In genomic region chr2:96527990-96528679, GRCh38 we compare ENCODE assay signal across 1 cellular context.
TF ChIP-seq lines count a peak whose summit lies in the region.

No MANE protein-coding gene starts in this region.

TF ChIP-seq in GM12878, 131 proteins besides CTCF, POLR2A, EP300 and RAD21 (continued from another document and continues in another):
- TF ChIP-seq MLLT1 (IDR thresholded peaks at IDR 0.05) = peak; percentile 51; the same call in 1 of the 2 replicates
- no peak for TF ChIP-seq CEBPZ (IDR thresholded peaks at IDR 0.05; ENCODE audit: low read depth, low read length)
- TF ChIP-seq USF1 (IDR thresholded peaks at IDR 0.05; ENCODE audit: borderline replicate concordance, extremely low read length, insufficient read depth, low read depth, low read length) = no peak
- no peak for TF ChIP-seq IRF4 (IDR thresholded peaks at IDR 0.05; ENCODE audit: low read depth, low read length)
- no peak for TF ChIP-seq SMAD5 (IDR thresholded peaks at IDR 0.05; ENCODE audit: low read depth)
- TF ChIP-seq ATF3 (IDR thresholded peaks at IDR 0.05; ENCODE audit: borderline replicate concordance, extremely low read depth, low read depth, low read length) = no peak
- TF ChIP-seq, protein P1, sequence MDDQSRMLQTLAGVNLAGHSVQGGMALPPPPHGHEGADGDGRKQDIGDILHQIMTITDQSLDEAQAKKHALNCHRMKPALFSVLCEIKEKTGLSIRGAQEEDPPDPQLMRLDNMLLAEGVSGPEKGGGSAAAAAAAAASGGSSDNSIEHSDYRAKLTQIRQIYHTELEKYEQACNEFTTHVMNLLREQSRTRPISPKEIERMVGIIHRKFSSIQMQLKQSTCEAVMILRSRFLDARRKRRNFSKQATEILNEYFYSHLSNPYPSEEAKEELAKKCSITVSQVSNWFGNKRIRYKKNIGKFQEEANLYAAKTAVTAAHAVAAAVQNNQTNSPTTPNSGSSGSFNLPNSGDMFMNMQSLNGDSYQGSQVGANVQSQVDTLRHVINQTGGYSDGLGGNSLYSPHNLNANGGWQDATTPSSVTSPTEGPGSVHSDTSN (IDR thresholded peaks at IDR 0.05; ENCODE audit: insufficient replicate concordance, low read depth, low read length) = no peak
- TF ChIP-seq IRF3 (IDR thresholded peaks at IDR 0.05) = no peak
- no peak for TF ChIP-seq TCF3 (IDR thresholded peaks at IDR 0.05; ENCODE audit: borderline replicate concordance, insufficient read depth, low read depth, low read length)
- TF ChIP-seq, protein P2, sequence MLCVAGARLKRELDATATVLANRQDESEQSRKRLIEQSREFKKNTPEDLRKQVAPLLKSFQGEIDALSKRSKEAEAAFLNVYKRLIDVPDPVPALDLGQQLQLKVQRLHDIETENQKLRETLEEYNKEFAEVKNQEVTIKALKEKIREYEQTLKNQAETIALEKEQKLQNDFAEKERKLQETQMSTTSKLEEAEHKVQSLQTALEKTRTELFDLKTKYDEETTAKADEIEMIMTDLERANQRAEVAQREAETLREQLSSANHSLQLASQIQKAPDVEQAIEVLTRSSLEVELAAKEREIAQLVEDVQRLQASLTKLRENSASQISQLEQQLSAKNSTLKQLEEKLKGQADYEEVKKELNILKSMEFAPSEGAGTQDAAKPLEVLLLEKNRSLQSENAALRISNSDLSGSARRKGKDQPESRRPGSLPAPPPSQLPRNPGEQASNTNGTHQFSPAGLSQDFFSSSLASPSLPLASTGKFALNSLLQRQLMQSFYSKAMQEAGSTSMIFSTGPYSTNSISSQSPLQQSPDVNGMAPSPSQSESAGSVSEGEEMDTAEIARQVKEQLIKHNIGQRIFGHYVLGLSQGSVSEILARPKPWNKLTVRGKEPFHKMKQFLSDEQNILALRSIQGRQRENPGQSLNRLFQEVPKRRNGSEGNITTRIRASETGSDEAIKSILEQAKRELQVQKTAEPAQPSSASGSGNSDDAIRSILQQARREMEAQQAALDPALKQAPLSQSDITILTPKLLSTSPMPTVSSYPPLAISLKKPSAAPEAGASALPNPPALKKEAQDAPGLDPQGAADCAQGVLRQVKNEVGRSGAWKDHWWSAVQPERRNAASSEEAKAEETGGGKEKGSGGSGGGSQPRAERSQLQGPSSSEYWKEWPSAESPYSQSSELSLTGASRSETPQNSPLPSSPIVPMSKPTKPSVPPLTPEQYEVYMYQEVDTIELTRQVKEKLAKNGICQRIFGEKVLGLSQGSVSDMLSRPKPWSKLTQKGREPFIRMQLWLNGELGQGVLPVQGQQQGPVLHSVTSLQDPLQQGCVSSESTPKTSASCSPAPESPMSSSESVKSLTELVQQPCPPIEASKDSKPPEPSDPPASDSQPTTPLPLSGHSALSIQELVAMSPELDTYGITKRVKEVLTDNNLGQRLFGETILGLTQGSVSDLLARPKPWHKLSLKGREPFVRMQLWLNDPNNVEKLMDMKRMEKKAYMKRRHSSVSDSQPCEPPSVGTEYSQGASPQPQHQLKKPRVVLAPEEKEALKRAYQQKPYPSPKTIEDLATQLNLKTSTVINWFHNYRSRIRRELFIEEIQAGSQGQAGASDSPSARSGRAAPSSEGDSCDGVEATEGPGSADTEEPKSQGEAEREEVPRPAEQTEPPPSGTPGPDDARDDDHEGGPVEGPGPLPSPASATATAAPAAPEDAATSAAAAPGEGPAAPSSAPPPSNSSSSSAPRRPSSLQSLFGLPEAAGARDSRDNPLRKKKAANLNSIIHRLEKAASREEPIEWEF (IDR thresholded peaks at IDR 0.05; ENCODE audit: insufficient replicate concordance, low read depth, low read length) = peak; percentile 89
- TF ChIP-seq, protein P3, sequence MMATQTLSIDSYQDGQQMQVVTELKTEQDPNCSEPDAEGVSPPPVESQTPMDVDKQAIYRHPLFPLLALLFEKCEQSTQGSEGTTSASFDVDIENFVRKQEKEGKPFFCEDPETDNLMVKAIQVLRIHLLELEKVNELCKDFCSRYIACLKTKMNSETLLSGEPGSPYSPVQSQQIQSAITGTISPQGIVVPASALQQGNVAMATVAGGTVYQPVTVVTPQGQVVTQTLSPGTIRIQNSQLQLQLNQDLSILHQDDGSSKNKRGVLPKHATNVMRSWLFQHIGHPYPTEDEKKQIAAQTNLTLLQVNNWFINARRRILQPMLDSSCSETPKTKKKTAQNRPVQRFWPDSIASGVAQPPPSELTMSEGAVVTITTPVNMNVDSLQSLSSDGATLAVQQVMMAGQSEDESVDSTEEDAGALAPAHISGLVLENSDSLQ (IDR thresholded peaks at IDR 0.05) = no peak
- TF ChIP-seq SMARCA5 (IDR thresholded peaks at IDR 0.05) = peak; percentile 56; the same call in 1 of the 2 replicates
- no peak for TF ChIP-seq HCFC1 (IDR thresholded peaks at IDR 0.05; ENCODE audit: low read length)
- TF ChIP-seq SRF (IDR thresholded peaks at IDR 0.05; ENCODE audit: low read depth in 2 of 2, low read length in 2 of 2) = no peak
- no peak for TF ChIP-seq PAX8 (IDR thresholded peaks at IDR 0.05)
- TF ChIP-seq EZH2 (IDR thresholded peaks at IDR 0.05; ENCODE audit: borderline replicate concordance, control insufficient read depth, low read depth, low read length) = no peak
- TF ChIP-seq, protein P4, sequence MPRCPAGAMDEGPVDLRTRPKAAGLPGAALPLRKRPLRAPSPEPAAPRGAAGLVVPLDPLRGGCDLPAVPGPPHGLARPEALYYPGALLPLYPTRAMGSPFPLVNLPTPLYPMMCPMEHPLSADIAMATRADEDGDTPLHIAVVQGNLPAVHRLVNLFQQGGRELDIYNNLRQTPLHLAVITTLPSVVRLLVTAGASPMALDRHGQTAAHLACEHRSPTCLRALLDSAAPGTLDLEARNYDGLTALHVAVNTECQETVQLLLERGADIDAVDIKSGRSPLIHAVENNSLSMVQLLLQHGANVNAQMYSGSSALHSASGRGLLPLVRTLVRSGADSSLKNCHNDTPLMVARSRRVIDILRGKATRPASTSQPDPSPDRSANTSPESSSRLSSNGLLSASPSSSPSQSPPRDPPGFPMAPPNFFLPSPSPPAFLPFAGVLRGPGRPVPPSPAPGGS (IDR thresholded peaks at IDR 0.05; ENCODE audit: borderline replicate concordance, insufficient read depth, low read depth, low read length, poor library complexity, severe bottlenecking) = peak; percentile 50
- TF ChIP-seq SMAD1 (IDR thresholded peaks at IDR 0.05; ENCODE audit: low read depth, partially characterized antibody) = peak; percentile 32
- no peak for TF ChIP-seq YY1 (IDR thresholded peaks at IDR 0.05; ENCODE audit: low read depth, low read length)
- TF ChIP-seq CEBPB (IDR thresholded peaks at IDR 0.05; ENCODE audit: borderline replicate concordance in 1 of 2, low read depth in 2 of 2, low read length in 2 of 2) = no peak
- TF ChIP-seq PRDM15 (CRISPR knock-in tag; IDR thresholded peaks at IDR 0.05) = no peak
- TF ChIP-seq CREM (IDR thresholded peaks at IDR 0.05; ENCODE audit: low read depth) = no peak
- TF ChIP-seq TAF1 (IDR thresholded peaks at IDR 0.05; ENCODE audit: borderline replicate concordance, low read depth, low read length) = no peak
- no peak for TF ChIP-seq MAX (IDR thresholded peaks at IDR 0.05; ENCODE audit: low read depth, low read length)
- no peak for TF ChIP-seq NR2C1 (IDR thresholded peaks at IDR 0.05)
- peak; percentile 72 for TF ChIP-seq ATF7 (IDR thresholded peaks at IDR 0.05; ENCODE audit: low read depth)
- TF ChIP-seq ZNF622 (IDR thresholded peaks at IDR 0.05) = no peak
- TF ChIP-seq E4F1 (IDR thresholded peaks at IDR 0.05; ENCODE audit: borderline replicate concordance, partially characterized antibody) = no peak
- no peak for TF ChIP-seq EGR1 (IDR thresholded peaks at IDR 0.05; ENCODE audit: borderline replicate concordance in 1 of 2, low read depth in 2 of 2, low read length in 2 of 2)
- TF ChIP-seq HDAC6 (IDR thresholded peaks at IDR 0.05; ENCODE audit: unreplicated experiment) = no peak
- peak; percentile 64 for TF ChIP-seq EED (IDR thresholded peaks at IDR 0.05; ENCODE audit: low read depth)
